28 cellular contexts compared by ENCODE assay signal in the genomic region with DNA sequence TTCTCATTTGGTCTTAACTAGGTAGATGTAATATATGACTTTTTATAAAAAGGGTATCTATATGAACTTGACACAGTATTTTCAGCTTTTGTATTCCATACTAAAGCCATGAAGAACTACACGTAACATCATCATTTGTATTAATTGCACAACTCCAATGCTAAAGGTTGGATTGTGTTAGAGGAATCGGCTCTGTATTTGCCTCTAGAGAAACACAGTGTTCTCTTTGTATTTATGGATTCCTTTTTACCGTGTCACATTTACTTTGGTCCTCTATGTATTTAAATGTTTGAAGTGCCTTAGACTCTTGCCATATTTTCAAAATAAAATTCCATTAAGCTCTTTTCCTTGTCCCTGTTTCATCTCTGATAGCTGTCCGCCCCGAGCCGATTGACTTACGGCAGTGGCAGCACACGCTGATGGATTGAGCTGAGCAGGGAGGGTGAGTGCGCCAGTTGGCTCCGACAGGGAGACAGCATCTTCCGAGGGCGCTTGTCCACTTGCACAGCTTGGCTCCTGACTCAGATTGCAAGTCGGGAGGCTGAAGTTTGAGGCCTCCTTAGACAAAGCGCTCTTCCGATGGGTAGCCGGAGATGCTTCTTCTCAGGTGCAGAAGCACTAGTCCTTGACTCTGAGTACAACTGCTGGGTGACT.
A peak's percentile ranks its signal among the peaks of the same experiment; 100 is the strongest.
DNase-seq lines count a peak whose midpoint lies in the region; ATAC-seq, FAIRE-seq and TF ChIP-seq lines count a peak whose summit lies in the region.
"Had no signal": no experiment of that assay in that cellular context is flagged by ENCODE, and none has a peak within 500 bp of the region (broad histone marks: within the 10 kb centered on the region; RNA-seq: fewer than 3 reads in every experiment).

No MANE protein-coding gene starts in this region.

- no peak for ATAC-seq in HepG2
- ATAC-seq: activated T-cell treated with anti-CD3 and anti-CD28 coated beads, Interleukin-2, amount 50 U/mL, for 72 hours; SK-N-SH treated with all-trans-retinoic acid at 6 μM for 48 hours had no signal

- FAIRE-seq in HepG2 (lab: Jason Lieb, UNC): no peak
- FAIRE-seq: D721Med, small intestine had no signal

- H3K9me3 ChIP-seq in HepG2 (ENCODE audit: low read length): no peaks in the 10 kb centered on the region
- H3K9me3 ChIP-seq in stomach: no peaks in the 10 kb centered on the region

- H2AFZ ChIP-seq in HepG2 (ENCODE audit: low read length): no peak overlapping the region
- H2AFZ ChIP-seq: neural progenitor cell had no signal

- H3K27me3 Mint-ChIP-seq in osteocyte (ENCODE audit: unreplicated experiment): no peaks in the 10 kb centered on the region
- H3K27me3 Mint-ChIP-seq: activated naive CD4-positive, alpha-beta T cell treated with anti-CD3 and anti-CD28 coated beads, Interleukin-2, amount 10 ng/mL, durations not matched to agents 7 days and 5 days had no signal

- H3K4me1 ChIP-seq in HepG2 (ENCODE audit: insufficient read depth, low read length) (peaks cover 35% of the 10 kb centered on the region), stomach (peaks cover 6 to 52% (median 25%) of the 10 kb centered on the region in 4 donors)

- intact Hi-C loops in HepG2 (cut with micrococcal nuclease; ENCODE audit: unreplicated experiment) (no loop called here), stomach (cut with DNase I; ENCODE audit: low total_unique reads) (no loop called here)

- no peaks in the 10 kb centered on the region for H3K9me3 Mint-ChIP-seq in osteocyte (ENCODE audit: unreplicated experiment)
- H3K9me3 Mint-ChIP-seq: activated naive CD4-positive, alpha-beta T cell treated with anti-CD3 and anti-CD28 coated beads, Interleukin-2, amount 10 ng/mL, durations not matched to agents 7 days and 5 days; activated T-cell treated with anti-CD3 and anti-CD28 coated beads, Interleukin-2, amount 50 U/mL, for 72 hours; neural progenitor cell; T-helper 2 cell treated with Interferon-gamma antibody and Interleukin-4, amounts not matched to agents 5 μg/mL and 100 μg/mL, for 36 hours had no signal

- POLR2A ChIA-PET in HepG2 (lab: Yijun Ruan, JAX): no interaction called here

- H3K4me3 ChIP-seq in NB4 (ENCODE audit: low read depth, low read length) (peak overlapping the region; percentile 5), HepG2 (replicated peaks in 1 of 3; ENCODE audit: insufficient read depth in 1 of 3, low read depth in 2 of 3, low read length in 3 of 3) (no peak overlapping the region), stomach (no peak overlapping the region)
- H3K4me3 ChIP-seq: lung, neural progenitor cell had no signal

- H3K27ac ChIP-seq in HepG2 (ENCODE audit: extremely low read length, insufficient read depth, low read length) (peak overlapping the region; percentile 25), stomach (peak overlapping the region in 4 of 5 donors; percentile 52 to 81 (median 66))
- H3K27ac ChIP-seq: C4-2B, HL-60, neural progenitor cell had no signal

- no peak overlapping the region for H3K4me3 Mint-ChIP-seq in osteocyte (ENCODE audit: unreplicated experiment)
- H3K4me3 Mint-ChIP-seq: activated naive CD4-positive, alpha-beta T cell treated with anti-CD3 and anti-CD28 coated beads, Interleukin-2, amount 10 ng/mL, durations not matched to agents 7 days and 5 days; activated T-cell treated with anti-CD3 and anti-CD28 coated beads, Interleukin-2, amount 50 U/mL, for 72 hours; neural progenitor cell; T-helper 2 cell treated with Interferon-gamma antibody and Interleukin-4, amounts not matched to agents 5 μg/mL and 100 μg/mL, for 36 hours had no signal

- no TSS peak for BruUV-seq in HepG2 (replicated peaks; lab: Mats Ljungman, UMichigan)

- 93% methylated on average over 16 of the region's 16 CpGs for WGBS in HepG2 (ENCODE audit: low lambda C conversion rate)
- WGBS in stomach, 5 donors: 79 to 91% (median 86%) methylated on average over 16 of the region's 16 CpGs

- H4K20me1 ChIP-seq in HepG2 (ENCODE audit: insufficient read depth, low read length): peaks cover 5% of the 10 kb centered on the region; the same call in 1 of the 2 replicates

- H3K79me2 ChIP-seq in HepG2 (ENCODE audit: insufficient read depth, low read length): no peaks in the 10 kb centered on the region

- DNase-seq in NB4 (ENCODE audit: low read depth): no peak
- peak; percentile 66 for DNase-seq in cerebellum (ENCODE audit: low spot score)
- DNase-seq in HepG2 (ENCODE audit: low spot score): peak; percentile 29
- DNase-seq in stomach: no peak
- DNase-seq in NCI-H128 (lab: John Stamatoyannopoulos, UW; ENCODE audit: unreplicated experiment): no peak
- no peak for DNase-seq in CD1c-positive myeloid dendritic cell (ENCODE audit: extremely low spot score)
- DNase-seq in stimulated activated CD4-positive, alpha-beta T cell treated with anti-CD3 and anti-CD28 coated beads, Interleukin-2, amount 100 ng/mL, for 48 hours: no peak
- DNase-seq in osteocyte (ENCODE audit: extremely low spot score, unreplicated experiment): no peak
- DNase-seq: activated CD4-positive, alpha-beta T cell treated with anti-CD3 and anti-CD28 coated beads for 48 hours; activated naive CD4-positive, alpha-beta T cell treated with anti-CD3 and anti-CD28 coated beads, Interleukin-2, amount 10 ng/mL, durations not matched to agents 7 days and 5 days; activated T-cell treated with anti-CD3 and anti-CD28 coated beads, Interleukin-2, amount 50 U/mL, for 72 hours; erythroblast; HCEC 1CT; islet precursor cell; NCI-H1048; NCI-H1930; NCI-H2227 treated with DMSO at 0.1 percent for 48 hours; NCI-H748 treated with DMSO at 0.1 percent for 48 hours; RPMI8226; small intestine; stimulated activated CD4-positive, alpha-beta T cell treated with anti-CD3 and anti-CD28 coated beads, Interleukin-1b, Interleukin-23, amount 100 ng/mL, for 48 hours had no signal

- no peak overlapping the region for H3K9ac ChIP-seq in HepG2 (ENCODE audit: insufficient read depth, low read depth, low read length)
- H3K9ac ChIP-seq: neural progenitor cell had no signal

- H3K4me2 ChIP-seq in HepG2 (ENCODE audit: low read depth, low read length): no peak overlapping the region
- H3K4me2 ChIP-seq: neural progenitor cell had no signal

- TF ChIP-seq POLR2A in NB4 (IDR thresholded peaks at IDR 0.05; ENCODE audit: extremely low read depth, insufficient read length) (no peak), HepG2 (IDR thresholded peaks at IDR 0.05; ENCODE audit: insufficient read depth in 1 of 2, low read depth in 2 of 2, low read length in 2 of 2) (peak in 1 of 2 experiments; percentile 29; a peak in 1 of 4 replicates), stomach (IDR thresholded peaks at IDR 0.05) (no peak)

- H3K36me3 ChIP-seq in HepG2 (replicated peaks in 1 of 2; ENCODE audit: control insufficient read depth in 1 of 2, insufficient read depth in 2 of 2, low read length in 2 of 2) (peaks cover 42 to 64% of the 10 kb centered on the region in 2 experiments), stomach (peaks cover 22 to 68% (median 63%) of the 10 kb centered on the region in 4 donors)
- H3K36me3 ChIP-seq: neural progenitor cell had no signal

- TF ChIP-seq CTCF in NB4 (IDR thresholded peaks at IDR 0.05; ENCODE audit: low read depth, low read length) (no peak), HepG2 (CRISPR knock-in tag; IDR thresholded peaks at IDR 0.05) (no peak), stomach (IDR thresholded peaks at IDR 0.05) (no peak), osteocyte (IDR thresholded peaks at IDR 0.05) (no peak)

- in situ Hi-C loops in HepG2 (cut with HindIII; ENCODE audit: extremely low pct_ligation_motif_present, low pct_unique_long_range_greater_than_20kb): no loop called here

- H3K27ac Mint-ChIP-seq in osteocyte (ENCODE audit: unreplicated experiment): no peak overlapping the region
- H3K27ac Mint-ChIP-seq: activated naive CD4-positive, alpha-beta T cell treated with anti-CD3 and anti-CD28 coated beads, Interleukin-2, amount 10 ng/mL, durations not matched to agents 7 days and 5 days; activated T-cell treated with anti-CD3 and anti-CD28 coated beads, Interleukin-2, amount 50 U/mL, for 72 hours; T-helper 2 cell treated with Interferon-gamma antibody and Interleukin-4, amounts not matched to agents 5 μg/mL and 100 μg/mL, for 36 hours had no signal

- H3K4me1 Mint-ChIP-seq in osteocyte (ENCODE audit: unreplicated experiment): peaks cover 11% of the 10 kb centered on the region

- H3K36me3 Mint-ChIP-seq in osteocyte (ENCODE audit: unreplicated experiment): peaks cover 11% of the 10 kb centered on the region

- CTCF ChIA-PET in HepG2 (lab: Yijun Ruan, JAX; ENCODE audit: low intra/inter-chr PET ratio, low total read pairs): no interaction called here

- no peak for TF ChIP-seq EP300 in HepG2 (IDR thresholded peaks at IDR 0.05; ENCODE audit: low read depth in 2 of 2, low read length in 2 of 2)
- TF ChIP-seq EP300 in HepG2 (CRISPR knock-in tag; IDR thresholded peaks at IDR 0.05; ENCODE audit: borderline replicate concordance): no peak
- TF ChIP-seq EP300 in stomach (IDR thresholded peaks at IDR 0.05): no peak

- TF ChIP-seq RAD21 in HepG2 (CRISPR knock-in tag; IDR thresholded peaks at IDR 0.05): no peak

- H3K27me3 ChIP-seq in HepG2 (ENCODE audit: control insufficient read depth in 1 of 2, insufficient read depth in 2 of 2, low read length in 2 of 2) (no peaks in the 10 kb centered on the region), stomach (no peaks in the 10 kb centered on the region)
- H3K27me3 ChIP-seq: neural progenitor cell had no signal

TF ChIP-seq in HepG2, 621 proteins besides CTCF, POLR2A, EP300 and RAD21 (continues in another document):
- TF ChIP-seq, protein P1, sequence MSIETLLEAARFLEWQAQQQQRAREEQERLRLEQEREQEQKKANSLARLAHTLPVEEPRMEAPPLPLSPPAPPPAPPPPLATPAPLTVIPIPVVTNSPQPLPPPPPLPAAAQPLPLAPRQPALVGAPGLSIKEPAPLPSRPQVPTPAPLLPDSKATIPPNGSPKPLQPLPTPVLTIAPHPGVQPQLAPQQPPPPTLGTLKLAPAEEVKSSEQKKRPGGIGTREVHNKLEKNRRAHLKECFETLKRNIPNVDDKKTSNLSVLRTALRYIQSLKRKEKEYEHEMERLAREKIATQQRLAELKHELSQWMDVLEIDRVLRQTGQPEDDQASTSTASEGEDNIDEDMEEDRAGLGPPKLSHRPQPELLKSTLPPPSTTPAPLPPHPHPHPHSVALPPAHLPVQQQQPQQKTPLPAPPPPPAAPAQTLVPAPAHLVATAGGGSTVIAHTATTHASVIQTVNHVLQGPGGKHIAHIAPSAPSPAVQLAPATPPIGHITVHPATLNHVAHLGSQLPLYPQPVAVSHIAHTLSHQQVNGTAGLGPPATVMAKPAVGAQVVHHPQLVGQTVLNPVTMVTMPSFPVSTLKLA (IDR thresholded peaks at IDR 0.05): no peak

Comparison
In these comparisons a context has a peak if more than half of its experiments do, and no peak if none do; other contexts are left out.
1. DNase-seq: peak in cerebellum (single experiment) and HepG2 (single experiment); none in NB4 (single experiment), stomach (single experiment), NCI-H128 (single experiment), CD1c-positive myeloid dendritic cell (single experiment), stimulated activated CD4-positive, alpha-beta T cell treated with anti-CD3 and anti-CD28 coated beads, Interleukin-2, amount 100 ng/mL, for 48 hours (0 of 2) and osteocyte (single experiment).